In genomic region chr16:56109205-56109604, GRCh38 we compare ENCODE assay signal across 17 cellular contexts.
DNase-seq lines count a peak whose midpoint lies in the region; ATAC-seq and TF ChIP-seq lines count a peak whose summit lies in the region.
"Had no signal": no experiment of that assay in that cellular context is flagged by ENCODE, and none has a peak within 500 bp of the region (broad histone marks: within the 10 kb centered on the region; RNA-seq: fewer than 3 reads in every experiment).

No MANE protein-coding gene starts in this region.

- TF ChIP-seq POLR2A in lower leg skin (IDR thresholded peaks at IDR 0.05): no peak

- TF ChIP-seq CTCF in neural cell (IDR thresholded peaks at IDR 0.05; ENCODE audit: poor library complexity, severe bottlenecking): no peak
- TF ChIP-seq CTCF in lower leg skin (IDR thresholded peaks at IDR 0.05): no peak
- no peak for TF ChIP-seq CTCF in GM23338 (conservative IDR thresholded peaks at IDR 0.05; ENCODE audit: low read depth in 2 of 2)

- 80 to 86% methylated on average over 1 of the region's 1 CpG for WGBS in lower leg skin, 2 donors

- H3K27ac ChIP-seq in layer of hippocampus (ENCODE audit: low read depth, low read length) (peak overlapping the region; percentile 53), neural cell (ENCODE audit: low read length) (peak overlapping the region; percentile 98), GM23338 (ENCODE audit: low read depth) (no peak overlapping the region)
- H3K27ac ChIP-seq: BLaER1 treated with 17β-estradiol and CSF1 and Interleukin-3, amounts not matched to agents 10 nM and 100 nM had no signal

- no peaks in the 10 kb centered on the region for H3K4me1 Mint-ChIP-seq in activated CD4-positive, alpha-beta T cell treated with anti-CD3 and anti-CD28 coated beads, Interleukin-2, amount 10 ng/mL, durations not matched to agents 24 days and 14 days
- peaks cover 39% of the 10 kb centered on the region for H3K4me1 Mint-ChIP-seq in GM23338
- H3K4me1 Mint-ChIP-seq: CD4-positive, CD25-positive, alpha-beta regulatory T cell had no signal

- H3K27ac Mint-ChIP-seq in activated CD4-positive, alpha-beta T cell treated with anti-CD3 and anti-CD28 coated beads, Interleukin-2, amount 10 ng/mL, durations not matched to agents 24 days and 14 days: no peak overlapping the region
- no peak overlapping the region for H3K27ac Mint-ChIP-seq in GM23338
- H3K27ac Mint-ChIP-seq: CD4-positive, CD25-positive, alpha-beta regulatory T cell had no signal

- peak overlapping the region; percentile 45 for H3K4me3 ChIP-seq in neural cell (ENCODE audit: low read length)
- H3K4me3 ChIP-seq in lower leg skin (ENCODE audit: low read depth, poor library complexity, severe bottlenecking): no peak overlapping the region
- H3K4me3 ChIP-seq in GM23338: no peak overlapping the region
- H3K4me3 ChIP-seq: BLaER1 treated with 17β-estradiol and CSF1 and Interleukin-3, amounts not matched to agents 10 nM and 100 nM; HAP-1 had no signal

- no peak overlapping the region for H2AFZ ChIP-seq in neural cell (ENCODE audit: low read depth, low read length)
- H2AFZ ChIP-seq in GM23338: no peak overlapping the region

- no peaks in the 10 kb centered on the region for H3K9me3 ChIP-seq in neural cell (ENCODE audit: low read length)
- H3K9me3 ChIP-seq: BLaER1 treated with 17β-estradiol and CSF1 and Interleukin-3, amounts not matched to agents 10 nM and 100 nM; HAP-1 had no signal

- H3K9me3 Mint-ChIP-seq in activated CD4-positive, alpha-beta T cell treated with anti-CD3 and anti-CD28 coated beads, Interleukin-2, amount 10 ng/mL, durations not matched to agents 24 days and 14 days: no peaks in the 10 kb centered on the region
- no peaks in the 10 kb centered on the region for H3K9me3 Mint-ChIP-seq in GM23338

- peaks cover 35% of the 10 kb centered on the region for H3K27me3 Mint-ChIP-seq in activated CD4-positive, alpha-beta T cell treated with anti-CD3 and anti-CD28 coated beads, Interleukin-2, amount 10 ng/mL, durations not matched to agents 24 days and 14 days
- H3K27me3 Mint-ChIP-seq in GM23338 (ENCODE audit: insufficient read depth, low read depth, poor library complexity): no peaks in the 10 kb centered on the region

- H3K27me3 ChIP-seq in layer of hippocampus (ENCODE audit: control insufficient read depth, insufficient read depth, low read length) (no peaks in the 10 kb centered on the region), neural cell (ENCODE audit: insufficient read depth, low read depth, low read length) (no peaks in the 10 kb centered on the region), GM23338 (ENCODE audit: insufficient read depth) (no peaks in the 10 kb centered on the region)
- H3K27me3 ChIP-seq: BLaER1 treated with 17β-estradiol and CSF1 and Interleukin-3, amounts not matched to agents 10 nM and 100 nM had no signal

- H3K4me1 ChIP-seq in GM23338 (ENCODE audit: insufficient read depth): peaks cover 23% of the 10 kb centered on the region
- H3K4me1 ChIP-seq: HAP-1 had no signal

- TF ChIP-seq EP300 in neural cell (conservative IDR thresholded peaks at IDR 0.05; ENCODE audit: poor library complexity, severe bottlenecking): no peak

- H3K36me3 Mint-ChIP-seq in activated CD4-positive, alpha-beta T cell treated with anti-CD3 and anti-CD28 coated beads, Interleukin-2, amount 10 ng/mL, durations not matched to agents 24 days and 14 days (ENCODE audit: low read depth): no peaks in the 10 kb centered on the region
- H3K36me3 Mint-ChIP-seq in GM23338 (ENCODE audit: low read depth): no peaks in the 10 kb centered on the region
- H3K36me3 Mint-ChIP-seq: CD4-positive, CD25-positive, alpha-beta regulatory T cell had no signal

- no peaks in the 10 kb centered on the region for H3F3A ChIP-seq in neural cell (ENCODE audit: insufficient read depth, low read length, poor library complexity, severe bottlenecking)
- no peaks in the 10 kb centered on the region for H3F3A ChIP-seq in GM23338 (replicated peaks; ENCODE audit: low read depth)

- peak overlapping the region; percentile 71 for H3K9ac ChIP-seq in neural cell (ENCODE audit: low read length)
- H3K9ac ChIP-seq: BLaER1 treated with 17β-estradiol and CSF1 and Interleukin-3, amounts not matched to agents 10 nM and 100 nM had no signal

- H3K4me3 Mint-ChIP-seq in activated CD4-positive, alpha-beta T cell treated with anti-CD3 and anti-CD28 coated beads, Interleukin-2, amount 10 ng/mL, durations not matched to agents 24 days and 14 days: no peak overlapping the region
- no peak overlapping the region for H3K4me3 Mint-ChIP-seq in GM23338
- H3K4me3 Mint-ChIP-seq: CD4-positive, CD25-positive, alpha-beta regulatory T cell had no signal

- intact Hi-C loops in activated CD4-positive, alpha-beta T cell treated with anti-CD3 and anti-CD28 coated beads, Interleukin-2, amount 10 ng/mL, durations not matched to agents 24 days and 14 days (cut with micrococcal nuclease): no loop called here
- intact Hi-C loops in lower leg skin (cut with DNase I; ENCODE audit: low total_unique reads): no loop called here

- H3K4me2 ChIP-seq in neural cell (ENCODE audit: low read length): peak overlapping the region; percentile 60
- H3K4me2 ChIP-seq in GM23338: no peak overlapping the region

- H3K79me2 ChIP-seq in neural cell (replicated peaks; ENCODE audit: insufficient read depth, low read length): no peaks in the 10 kb centered on the region
- H3K79me2 ChIP-seq in GM23338 (replicated peaks; ENCODE audit: insufficient read depth): no peaks in the 10 kb centered on the region

- H3K9me2 ChIP-seq in neural cell (ENCODE audit: insufficient read depth, low read length) (no peaks in the 10 kb centered on the region), GM23338 (ENCODE audit: insufficient read depth) (peaks cover 17% of the 10 kb centered on the region; the same call in 1 of the 2 replicates)

- DNase-seq in activated CD4-positive, alpha-beta T cell treated with anti-CD3 and anti-CD28 coated beads, Interleukin-2, amount 10 ng/mL, durations not matched to agents 24 days and 14 days: peak; percentile 16
- DNase-seq in activated CD4-positive, alpha-beta T cell treated with anti-CD3 and anti-CD28 coated beads for 1 hour: no peak
- peak; percentile 66 for DNase-seq in superior temporal gyrus (ENCODE audit: extremely low spot score)
- no peak for DNase-seq in lower leg skin (ENCODE audit: low spot score in 2 of 2)
- DNase-seq in SW480 (ENCODE audit: low spot score): no peak
- no peak for DNase-seq in GM23338 (ENCODE audit: low spot score)
- DNase-seq: 8988T; AML-193; CD4-positive, CD25-positive, alpha-beta regulatory T cell; DMS53; GF-D8; GOT3 had no signal

- H4K20me1 ChIP-seq in neural cell (ENCODE audit: insufficient read depth): no peaks in the 10 kb centered on the region
- no peaks in the 10 kb centered on the region for H4K20me1 ChIP-seq in GM23338 (replicated peaks; ENCODE audit: insufficient read depth)
- H4K20me1 ChIP-seq: BLaER1 treated with 17β-estradiol and CSF1 and Interleukin-3, amounts not matched to agents 10 nM and 100 nM had no signal

- TF ChIP-seq RAD21 in neural cell (conservative IDR thresholded peaks at IDR 0.05): no peak

- H3K36me3 ChIP-seq in neural cell (ENCODE audit: insufficient read depth, low read length) (no peaks in the 10 kb centered on the region), GM23338 (ENCODE audit: insufficient read depth) (no peaks in the 10 kb centered on the region)
- H3K36me3 ChIP-seq: BLaER1 treated with 17β-estradiol and CSF1 and Interleukin-3, amounts not matched to agents 10 nM and 100 nM; HAP-1 had no signal

- ATAC-seq in GM23338: no peak
- ATAC-seq: HepG2 had no signal

TF ChIP-seq in neural cell, 6 proteins besides CTCF, POLR2A, EP300 and RAD21 (continues in another document):
- TF ChIP-seq EZH2 (IDR thresholded peaks at IDR 0.05; ENCODE audit: borderline replicate concordance, insufficient read depth, low read length, poor library complexity, severe bottlenecking) (no peak), MXI1 (conservative IDR thresholded peaks at IDR 0.05; ENCODE audit: poor library complexity, severe bottlenecking) (no peak)

TF ChIP-seq in GM23338, 12 proteins besides CTCF, POLR2A, EP300 and RAD21 (continues in another document):
- TF ChIP-seq STAT1 (IDR thresholded peaks at IDR 0.05; ENCODE audit: unreplicated experiment) (no peak), POLR2AphosphoS5 (IDR thresholded peaks at IDR 0.05; ENCODE audit: low read depth) (no peak), JUNB (IDR thresholded peaks at IDR 0.05; ENCODE audit: unreplicated experiment) (no peak), ZNF331 (CRISPR knock-in tag; IDR thresholded peaks at IDR 0.05; ENCODE audit: low read depth) (no peak), ZNF114 (CRISPR knock-in tag; IDR thresholded peaks at IDR 0.05) (no peak)

Comparison
In these comparisons a context has a peak if more than half of its experiments do, and no peak if none do; other contexts are left out.
1. DNase-seq: peak in activated CD4-positive, alpha-beta T cell treated with anti-CD3 and anti-CD28 coated beads, Interleukin-2, amount 10 ng/mL, durations not matched to agents 24 days and 14 days (single experiment) and superior temporal gyrus (single experiment); none in activated CD4-positive, alpha-beta T cell treated with anti-CD3 and anti-CD28 coated beads for 1 hour (single experiment), lower leg skin (0 of 2), SW480 (single experiment) and GM23338 (single experiment).